In genomic region chr20:49278036-49278816, GRCh38 we compare ENCODE assay signal across 1 cellular context.
TF ChIP-seq lines count a peak whose summit lies in the region.

TSS of gene ZNFX1 (minus strand) at chr20:49278057. CDS start at chr20:49275839, 2,218 bp downstream.

TF ChIP-seq in GM12878, 131 proteins besides CTCF, POLR2A, EP300 and RAD21 (continued from another document and continues in another):
- 0 out of 2 replicates have a peak, but pooled peaks have one; percentile 9 for TF ChIP-seq ELK1 (IDR thresholded peaks at IDR 0.05; ENCODE audit: low read depth, low read length)
- TF ChIP-seq RAD51 (IDR thresholded peaks at IDR 0.05) = no peak
- TF ChIP-seq TAF1 (IDR thresholded peaks at IDR 0.05; ENCODE audit: borderline replicate concordance, low read depth, low read length) = peak; percentile 99
- TF ChIP-seq ESRRA (IDR thresholded peaks at IDR 0.05; ENCODE audit: low read length) = no peak; the same call in 1 of the 2 replicates
- no peak for TF ChIP-seq SREBF2 (IDR thresholded peaks at IDR 0.05; ENCODE audit: low read length)
- TF ChIP-seq, protein P1, sequence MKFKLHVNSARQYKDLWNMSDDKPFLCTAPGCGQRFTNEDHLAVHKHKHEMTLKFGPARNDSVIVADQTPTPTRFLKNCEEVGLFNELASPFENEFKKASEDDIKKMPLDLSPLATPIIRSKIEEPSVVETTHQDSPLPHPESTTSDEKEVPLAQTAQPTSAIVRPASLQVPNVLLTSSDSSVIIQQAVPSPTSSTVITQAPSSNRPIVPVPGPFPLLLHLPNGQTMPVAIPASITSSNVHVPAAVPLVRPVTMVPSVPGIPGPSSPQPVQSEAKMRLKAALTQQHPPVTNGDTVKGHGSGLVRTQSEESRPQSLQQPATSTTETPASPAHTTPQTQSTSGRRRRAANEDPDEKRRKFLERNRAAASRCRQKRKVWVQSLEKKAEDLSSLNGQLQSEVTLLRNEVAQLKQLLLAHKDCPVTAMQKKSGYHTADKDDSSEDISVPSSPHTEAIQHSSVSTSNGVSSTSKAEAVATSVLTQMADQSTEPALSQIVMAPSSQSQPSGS (IDR thresholded peaks at IDR 0.05; ENCODE audit: low read length) = no peak
- TF ChIP-seq, protein P2, sequence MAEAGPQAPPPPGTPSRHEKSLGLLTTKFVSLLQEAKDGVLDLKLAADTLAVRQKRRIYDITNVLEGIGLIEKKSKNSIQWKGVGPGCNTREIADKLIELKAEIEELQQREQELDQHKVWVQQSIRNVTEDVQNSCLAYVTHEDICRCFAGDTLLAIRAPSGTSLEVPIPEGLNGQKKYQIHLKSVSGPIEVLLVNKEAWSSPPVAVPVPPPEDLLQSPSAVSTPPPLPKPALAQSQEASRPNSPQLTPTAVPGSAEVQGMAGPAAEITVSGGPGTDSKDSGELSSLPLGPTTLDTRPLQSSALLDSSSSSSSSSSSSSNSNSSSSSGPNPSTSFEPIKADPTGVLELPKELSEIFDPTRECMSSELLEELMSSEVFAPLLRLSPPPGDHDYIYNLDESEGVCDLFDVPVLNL (IDR thresholded peaks at IDR 0.05; ENCODE audit: low read depth, low read length) = peak; percentile 76; the same call in 1 of the 2 replicates
- peak; percentile 98 for TF ChIP-seq ZNF207 (IDR thresholded peaks at IDR 0.05; ENCODE audit: borderline replicate concordance)
- TF ChIP-seq, protein P3, sequence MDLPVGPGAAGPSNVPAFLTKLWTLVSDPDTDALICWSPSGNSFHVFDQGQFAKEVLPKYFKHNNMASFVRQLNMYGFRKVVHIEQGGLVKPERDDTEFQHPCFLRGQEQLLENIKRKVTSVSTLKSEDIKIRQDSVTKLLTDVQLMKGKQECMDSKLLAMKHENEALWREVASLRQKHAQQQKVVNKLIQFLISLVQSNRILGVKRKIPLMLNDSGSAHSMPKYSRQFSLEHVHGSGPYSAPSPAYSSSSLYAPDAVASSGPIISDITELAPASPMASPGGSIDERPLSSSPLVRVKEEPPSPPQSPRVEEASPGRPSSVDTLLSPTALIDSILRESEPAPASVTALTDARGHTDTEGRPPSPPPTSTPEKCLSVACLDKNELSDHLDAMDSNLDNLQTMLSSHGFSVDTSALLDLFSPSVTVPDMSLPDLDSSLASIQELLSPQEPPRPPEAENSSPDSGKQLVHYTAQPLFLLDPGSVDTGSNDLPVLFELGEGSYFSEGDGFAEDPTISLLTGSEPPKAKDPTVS (IDR thresholded peaks at IDR 0.05; ENCODE audit: low read depth, low read length) = no peak
- no peak for TF ChIP-seq NR2C2 (IDR thresholded peaks at IDR 0.05; ENCODE audit: borderline replicate concordance, control insufficient read depth, insufficient read length, low read depth)
- peak; percentile 56 for TF ChIP-seq REST (IDR thresholded peaks at IDR 0.05; ENCODE audit: low read depth, low read length)
- no peak for TF ChIP-seq CHD4 (IDR thresholded peaks at IDR 0.05)
- TF ChIP-seq BACH1 (IDR thresholded peaks at IDR 0.05; ENCODE audit: borderline replicate concordance) = peak; percentile 83
- TF ChIP-seq BMI1 (IDR thresholded peaks at IDR 0.05; ENCODE audit: borderline replicate concordance) = peak; percentile 35; the same call in 1 of the 2 replicates
- TF ChIP-seq, protein P4, sequence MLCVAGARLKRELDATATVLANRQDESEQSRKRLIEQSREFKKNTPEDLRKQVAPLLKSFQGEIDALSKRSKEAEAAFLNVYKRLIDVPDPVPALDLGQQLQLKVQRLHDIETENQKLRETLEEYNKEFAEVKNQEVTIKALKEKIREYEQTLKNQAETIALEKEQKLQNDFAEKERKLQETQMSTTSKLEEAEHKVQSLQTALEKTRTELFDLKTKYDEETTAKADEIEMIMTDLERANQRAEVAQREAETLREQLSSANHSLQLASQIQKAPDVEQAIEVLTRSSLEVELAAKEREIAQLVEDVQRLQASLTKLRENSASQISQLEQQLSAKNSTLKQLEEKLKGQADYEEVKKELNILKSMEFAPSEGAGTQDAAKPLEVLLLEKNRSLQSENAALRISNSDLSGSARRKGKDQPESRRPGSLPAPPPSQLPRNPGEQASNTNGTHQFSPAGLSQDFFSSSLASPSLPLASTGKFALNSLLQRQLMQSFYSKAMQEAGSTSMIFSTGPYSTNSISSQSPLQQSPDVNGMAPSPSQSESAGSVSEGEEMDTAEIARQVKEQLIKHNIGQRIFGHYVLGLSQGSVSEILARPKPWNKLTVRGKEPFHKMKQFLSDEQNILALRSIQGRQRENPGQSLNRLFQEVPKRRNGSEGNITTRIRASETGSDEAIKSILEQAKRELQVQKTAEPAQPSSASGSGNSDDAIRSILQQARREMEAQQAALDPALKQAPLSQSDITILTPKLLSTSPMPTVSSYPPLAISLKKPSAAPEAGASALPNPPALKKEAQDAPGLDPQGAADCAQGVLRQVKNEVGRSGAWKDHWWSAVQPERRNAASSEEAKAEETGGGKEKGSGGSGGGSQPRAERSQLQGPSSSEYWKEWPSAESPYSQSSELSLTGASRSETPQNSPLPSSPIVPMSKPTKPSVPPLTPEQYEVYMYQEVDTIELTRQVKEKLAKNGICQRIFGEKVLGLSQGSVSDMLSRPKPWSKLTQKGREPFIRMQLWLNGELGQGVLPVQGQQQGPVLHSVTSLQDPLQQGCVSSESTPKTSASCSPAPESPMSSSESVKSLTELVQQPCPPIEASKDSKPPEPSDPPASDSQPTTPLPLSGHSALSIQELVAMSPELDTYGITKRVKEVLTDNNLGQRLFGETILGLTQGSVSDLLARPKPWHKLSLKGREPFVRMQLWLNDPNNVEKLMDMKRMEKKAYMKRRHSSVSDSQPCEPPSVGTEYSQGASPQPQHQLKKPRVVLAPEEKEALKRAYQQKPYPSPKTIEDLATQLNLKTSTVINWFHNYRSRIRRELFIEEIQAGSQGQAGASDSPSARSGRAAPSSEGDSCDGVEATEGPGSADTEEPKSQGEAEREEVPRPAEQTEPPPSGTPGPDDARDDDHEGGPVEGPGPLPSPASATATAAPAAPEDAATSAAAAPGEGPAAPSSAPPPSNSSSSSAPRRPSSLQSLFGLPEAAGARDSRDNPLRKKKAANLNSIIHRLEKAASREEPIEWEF (IDR thresholded peaks at IDR 0.05; ENCODE audit: insufficient replicate concordance, low read depth, low read length) = no peak
- TF ChIP-seq NFIC (IDR thresholded peaks at IDR 0.05; ENCODE audit: low read depth, low read length) = peak; percentile 32; the same call in 1 of the 2 replicates
- no peak for TF ChIP-seq JUND (IDR thresholded peaks at IDR 0.05; ENCODE audit: low read depth, low read length)
- TF ChIP-seq KDM1A (IDR thresholded peaks at IDR 0.05; ENCODE audit: borderline replicate concordance) = no peak
- TF ChIP-seq MYC (IDR thresholded peaks at IDR 0.05; ENCODE audit: insufficient read depth, insufficient read length, insufficient replicate concordance, low read length, severe bottlenecking) = peak; percentile 50
- TF ChIP-seq TCF3 (IDR thresholded peaks at IDR 0.05; ENCODE audit: borderline replicate concordance, insufficient read depth, low read depth, low read length) = peak; percentile 94; the same call in 1 of the 2 replicates
- TF ChIP-seq NRF1 (conservative IDR thresholded peaks at IDR 0.05; ENCODE audit: low read depth, low read length) = peak; percentile 69
- TF ChIP-seq HDAC6 (IDR thresholded peaks at IDR 0.05; ENCODE audit: unreplicated experiment) = peak; percentile 94
- TF ChIP-seq MEF2A (IDR thresholded peaks at IDR 0.05; ENCODE audit: insufficient read depth, low read depth, low read length) = peak; percentile 3; the same call in 1 of the 2 replicates
- TF ChIP-seq JUNB (IDR thresholded peaks at IDR 0.05) = 0 out of 2 replicates have a peak, but pooled peaks have one; percentile 31
- TF ChIP-seq NR2F1 (conservative IDR thresholded peaks at IDR 0.05) = peak; percentile 58
- TF ChIP-seq HDAC2 (IDR thresholded peaks at IDR 0.05) = no peak
- peak; percentile 79 for TF ChIP-seq ZNF592 (IDR thresholded peaks at IDR 0.05)
- TF ChIP-seq EED (IDR thresholded peaks at IDR 0.05; ENCODE audit: low read depth) = 0 out of 2 replicates have a peak, but pooled peaks have one; percentile 22
- TF ChIP-seq, protein P5, sequence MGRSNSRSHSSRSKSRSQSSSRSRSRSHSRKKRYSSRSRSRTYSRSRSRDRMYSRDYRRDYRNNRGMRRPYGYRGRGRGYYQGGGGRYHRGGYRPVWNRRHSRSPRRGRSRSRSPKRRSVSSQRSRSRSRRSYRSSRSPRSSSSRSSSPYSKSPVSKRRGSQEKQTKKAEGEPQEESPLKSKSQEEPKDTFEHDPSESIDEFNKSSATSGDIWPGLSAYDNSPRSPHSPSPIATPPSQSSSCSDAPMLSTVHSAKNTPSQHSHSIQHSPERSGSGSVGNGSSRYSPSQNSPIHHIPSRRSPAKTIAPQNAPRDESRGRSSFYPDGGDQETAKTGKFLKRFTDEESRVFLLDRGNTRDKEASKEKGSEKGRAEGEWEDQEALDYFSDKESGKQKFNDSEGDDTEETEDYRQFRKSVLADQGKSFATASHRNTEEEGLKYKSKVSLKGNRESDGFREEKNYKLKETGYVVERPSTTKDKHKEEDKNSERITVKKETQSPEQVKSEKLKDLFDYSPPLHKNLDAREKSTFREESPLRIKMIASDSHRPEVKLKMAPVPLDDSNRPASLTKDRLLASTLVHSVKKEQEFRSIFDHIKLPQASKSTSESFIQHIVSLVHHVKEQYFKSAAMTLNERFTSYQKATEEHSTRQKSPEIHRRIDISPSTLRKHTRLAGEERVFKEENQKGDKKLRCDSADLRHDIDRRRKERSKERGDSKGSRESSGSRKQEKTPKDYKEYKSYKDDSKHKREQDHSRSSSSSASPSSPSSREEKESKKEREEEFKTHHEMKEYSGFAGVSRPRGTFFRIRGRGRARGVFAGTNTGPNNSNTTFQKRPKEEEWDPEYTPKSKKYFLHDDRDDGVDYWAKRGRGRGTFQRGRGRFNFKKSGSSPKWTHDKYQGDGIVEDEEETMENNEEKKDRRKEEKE (IDR thresholded peaks at IDR 0.05) = no peak
- TF ChIP-seq ZNF384 (IDR thresholded peaks at IDR 0.05; ENCODE audit: borderline replicate concordance, low read depth, low read length) = no peak
- TF ChIP-seq NR2C1 (IDR thresholded peaks at IDR 0.05) = peak; percentile 36; the same call in 1 of the 2 replicates
- peak; percentile 89 for TF ChIP-seq RUNX3 (IDR thresholded peaks at IDR 0.05; ENCODE audit: low read length)
- no peak for TF ChIP-seq CEBPB (IDR thresholded peaks at IDR 0.05; ENCODE audit: borderline replicate concordance in 1 of 2, low read depth in 2 of 2, low read length in 2 of 2)
- TF ChIP-seq POU2F2 (IDR thresholded peaks at IDR 0.05; ENCODE audit: borderline replicate concordance, low read depth, low read length) = peak; percentile 100
